Comparison of ENCODE assay signal across 15 cellular contexts in genomic region chr9:88745281-88746001, GRCh38.
DNase-seq lines count a peak whose midpoint lies in the region; ATAC-seq and TF ChIP-seq lines count a peak whose summit lies in the region.
"Had no signal": no experiment of that assay in that cellular context is flagged by ENCODE, and none has a peak within 500 bp of the region (broad histone marks: within the 10 kb centered on the region; RNA-seq: fewer than 3 reads in every experiment).

No MANE protein-coding gene starts in this region.

- ATAC-seq in left lung (peak; percentile 13), HG03175 (IDR thresholded peaks at IDR 0.05; ENCODE audit: unreplicated experiment) (no peak)

- TF ChIP-seq CTCF in colonic mucosa (IDR thresholded peaks at IDR 0.05) (no peak), left lung (IDR thresholded peaks at IDR 0.05) (no peak), type B pancreatic cell (conservative IDR thresholded peaks at IDR 0.05) (no peak), MM.1S (IDR thresholded peaks at IDR 0.05; ENCODE audit: low read length) (no peak)

- no peak overlapping the region for H2AFZ ChIP-seq in MM.1S (ENCODE audit: low read length)

- H3K4me3 ChIP-seq in colonic mucosa (no peak overlapping the region), left lung (no peak overlapping the region), MM.1S (ENCODE audit: low read length) (no peak overlapping the region)
- H3K4me3 ChIP-seq in CD4-positive, alpha-beta memory T cell (ENCODE audit: low read length in 2 of 2) = no peak overlapping the region
- H3K4me3 ChIP-seq: thyroid gland had no signal

- CTCF ChIA-PET in CD4-positive, alpha-beta memory T cell (lab: Charles Lee; ENCODE audit: partially characterized antibody) = interaction anchor here (1.4 kb wide), 1 partner anchor 10 kb away, joined by 3 read pairs; no protein-coding TSS in a partner anchor

- H3K36me3 ChIP-seq in colonic mucosa (no peaks in the 10 kb centered on the region), left lung (no peaks in the 10 kb centered on the region), MM.1S (replicated peaks; ENCODE audit: insufficient read depth, low read length) (no peaks in the 10 kb centered on the region)
- no peaks in the 10 kb centered on the region for H3K36me3 ChIP-seq in CD4-positive, alpha-beta memory T cell (ENCODE audit: insufficient read depth, low read length)
- H3K36me3 ChIP-seq: thyroid gland had no signal

- H3K4me2 ChIP-seq in MM.1S (ENCODE audit: low read depth, low read length) = no peak overlapping the region

- H3K4me1 Mint-ChIP-seq in activated CD4-positive, alpha-beta T cell treated with anti-CD3 and anti-CD28 coated beads, Interleukin-2, amount 10 ng/mL, durations not matched to agents 24 days and 14 days = no peaks in the 10 kb centered on the region
- peaks cover 57% of the 10 kb centered on the region for H3K4me1 Mint-ChIP-seq in type B pancreatic cell (ENCODE audit: unreplicated experiment)
- H3K4me1 Mint-ChIP-seq in CD4-positive, alpha-beta memory T cell = no peaks in the 10 kb centered on the region

- no peaks in the 10 kb centered on the region for H3K27me3 ChIP-seq in colonic mucosa
- no peaks in the 10 kb centered on the region for H3K27me3 ChIP-seq in left lung
- H3K27me3 ChIP-seq in CD4-positive, alpha-beta memory T cell (ENCODE audit: insufficient read depth, low read length) = no peaks in the 10 kb centered on the region
- no peaks in the 10 kb centered on the region for H3K27me3 ChIP-seq in MM.1S (replicated peaks; ENCODE audit: insufficient read depth, low read length)
- H3K27me3 ChIP-seq: thyroid gland had no signal

- H3F3A ChIP-seq in MM.1S (ENCODE audit: insufficient read depth, low read length) = no peaks in the 10 kb centered on the region

- H3K27me3 Mint-ChIP-seq in activated CD4-positive, alpha-beta T cell treated with anti-CD3 and anti-CD28 coated beads, Interleukin-2, amount 10 ng/mL, durations not matched to agents 24 days and 14 days = peaks cover 2% of the 10 kb centered on the region
- no peaks in the 10 kb centered on the region for H3K27me3 Mint-ChIP-seq in type B pancreatic cell
- peaks cover 12 to 13% of the 10 kb centered on the region in 2 donors for H3K27me3 Mint-ChIP-seq in CD4-positive, alpha-beta memory T cell

- no peak overlapping the region for H3K9ac ChIP-seq in colonic mucosa (ENCODE audit: low read depth in 2 of 2, low read length in 2 of 2)
- H3K9ac ChIP-seq in MM.1S (ENCODE audit: low read length) = no peak overlapping the region

- H3K4me3 Mint-ChIP-seq in activated CD4-positive, alpha-beta T cell treated with anti-CD3 and anti-CD28 coated beads, Interleukin-2, amount 10 ng/mL, durations not matched to agents 24 days and 14 days = no peak overlapping the region
- no peak overlapping the region for H3K4me3 Mint-ChIP-seq in type B pancreatic cell
- H3K4me3 Mint-ChIP-seq in CD4-positive, alpha-beta memory T cell = no peak overlapping the region

- H3K9me2 ChIP-seq in MM.1S (replicated peaks; ENCODE audit: insufficient read depth, low read length) = no peaks in the 10 kb centered on the region

- POLR2A ChIA-PET in CD4-positive, alpha-beta memory T cell (lab: Charles Lee; ENCODE audit: partially characterized antibody) = no interaction called here

- H3K27ac ChIP-seq in colonic mucosa = peak overlapping the region; percentile 49
- no peak overlapping the region for H3K27ac ChIP-seq in left lung
- no peak overlapping the region for H3K27ac ChIP-seq in CD4-positive, alpha-beta memory T cell (ENCODE audit: low read depth, low read length)
- H3K27ac ChIP-seq in MM.1S (ENCODE audit: low read length) = no peak overlapping the region
- H3K27ac ChIP-seq: VCaP had no signal

- intact Hi-C loops in activated CD4-positive, alpha-beta T cell treated with anti-CD3 and anti-CD28 coated beads, Interleukin-2, amount 10 ng/mL, durations not matched to agents 24 days and 14 days (cut with micrococcal nuclease) = no loop called here
- intact Hi-C loops in colonic mucosa (cut with DNase I) (loop anchor here (10.0 kb wide), 1 partner anchor 249 kb away; the partner anchor contains the start of gene S1PR3), left lung (cut with DNase I) (no loop called here)
- intact Hi-C loops in CD4-positive, alpha-beta memory T cell (cut with micrococcal nuclease) = no loop called here

- no peaks in the 10 kb centered on the region for H3K79me2 ChIP-seq in MM.1S (ENCODE audit: low read length)

- H3K27ac Mint-ChIP-seq in activated CD4-positive, alpha-beta T cell treated with anti-CD3 and anti-CD28 coated beads, Interleukin-2, amount 10 ng/mL, durations not matched to agents 24 days and 14 days = no peak overlapping the region
- peak overlapping the region; percentile 48 for H3K27ac Mint-ChIP-seq in type B pancreatic cell
- no peak overlapping the region for H3K27ac Mint-ChIP-seq in CD4-positive, alpha-beta memory T cell

- H3K36me3 Mint-ChIP-seq in activated CD4-positive, alpha-beta T cell treated with anti-CD3 and anti-CD28 coated beads, Interleukin-2, amount 10 ng/mL, durations not matched to agents 24 days and 14 days (ENCODE audit: low read depth) = no peaks in the 10 kb centered on the region
- no peaks in the 10 kb centered on the region for H3K36me3 Mint-ChIP-seq in type B pancreatic cell
- H3K36me3 Mint-ChIP-seq in CD4-positive, alpha-beta memory T cell = no peaks in the 10 kb centered on the region

- no peaks in the 10 kb centered on the region for H4K20me1 ChIP-seq in MM.1S (ENCODE audit: insufficient read depth, low read length)

- H3K9me3 Mint-ChIP-seq in activated CD4-positive, alpha-beta T cell treated with anti-CD3 and anti-CD28 coated beads, Interleukin-2, amount 10 ng/mL, durations not matched to agents 24 days and 14 days = no peaks in the 10 kb centered on the region
- peaks cover 5% of the 10 kb centered on the region for H3K9me3 Mint-ChIP-seq in type B pancreatic cell
- H3K9me3 Mint-ChIP-seq in CD4-positive, alpha-beta memory T cell = peaks cover 0 to 4% (median 0%) of the 10 kb centered on the region in 8 donors

- H3K9me3 ChIP-seq in colonic mucosa = no peaks in the 10 kb centered on the region
- no peaks in the 10 kb centered on the region for H3K9me3 ChIP-seq in left lung
- no peaks in the 10 kb centered on the region for H3K9me3 ChIP-seq in CD4-positive, alpha-beta memory T cell (ENCODE audit: control insufficient read depth in 1 of 2, low read length in 2 of 2)
- no peaks in the 10 kb centered on the region for H3K9me3 ChIP-seq in MM.1S (replicated peaks; ENCODE audit: insufficient read depth, low read length)
- H3K9me3 ChIP-seq: thyroid gland had no signal

- H3K4me1 ChIP-seq in colonic mucosa = no peaks in the 10 kb centered on the region
- H3K4me1 ChIP-seq in left lung = peaks cover 0 to 18% of the 10 kb centered on the region in 2 donors
- H3K4me1 ChIP-seq in CD4-positive, alpha-beta memory T cell (ENCODE audit: insufficient read depth, low read length) = no peaks in the 10 kb centered on the region
- 0 out of 2 replicates have a peak, but pooled peaks cover 9% of the 10 kb centered on the region for H3K4me1 ChIP-seq in MM.1S (ENCODE audit: low read length)

- peak; percentile 37 for DNase-seq in activated CD4-positive, alpha-beta T cell treated with anti-CD3 and anti-CD28 coated beads, Interleukin-2, amount 10 ng/mL, durations not matched to agents 24 days and 14 days
- no peak for DNase-seq in activated CD4-positive, alpha-beta T cell treated with anti-CD3 and anti-CD28 coated beads for 1 hour
- DNase-seq in colonic mucosa (no peak), left lung (no peak), type B pancreatic cell (ENCODE audit: extremely low spot score, unreplicated experiment) (no peak), MM.1S (no peak)
- DNase-seq in CD4-positive, alpha-beta memory T cell = no peak
- DNase-seq: 8988T; activated naive CD4-positive, alpha-beta T cell treated with anti-CD3 and anti-CD28 coated beads, Interleukin-2, amount 50 U/mL, for 16 hours; foreskin melanocyte; NCI-H2171; SIG-M5; thyroid gland had no signal
